In genomic region chr2:54757496-54757895, GRCh38 we compare ENCODE assay signal across 10 cellular contexts. TPM values are rescaled to one million over a fixed set of nuclear protein-coding genes. Genes with fewer than 3 reads are reported as not detected.
DNase-seq lines count a peak whose midpoint lies in the region; ATAC-seq and TF ChIP-seq lines count a peak whose summit lies in the region.
"Had no signal": no experiment of that assay in that cellular context is flagged by ENCODE, and none has a peak within 500 bp of the region (broad histone marks: within the 10 kb centered on the region; RNA-seq: fewer than 3 reads in every experiment).

No MANE protein-coding gene starts in this region.

- H3K4me1 ChIP-seq in GM23338 (ENCODE audit: insufficient read depth) (peaks cover 14% of the 10 kb centered on the region), OCI-LY7 (ENCODE audit: insufficient read depth, low read length, poor library complexity, severe bottlenecking) (peaks cover 87% of the 10 kb centered on the region)

- H3K36me3 ChIP-seq in GM23338 (ENCODE audit: insufficient read depth): no peaks in the 10 kb centered on the region
- H3K36me3 ChIP-seq in OCI-LY7 (ENCODE audit: insufficient read depth, low read length): peaks cover 19% of the 10 kb centered on the region

- H3K4me3 ChIP-seq in GM23338 (no peak overlapping the region), OCI-LY7 (ENCODE audit: low read depth, low read length, poor library complexity, severe bottlenecking) (peak overlapping the region; percentile 62), fibroblast of the aortic adventitia (ENCODE audit: low read depth, low read length) (no peak overlapping the region)
- H3K4me3 ChIP-seq: lung had no signal

- ATAC-seq in GM23338: peak; percentile 91

- intact Hi-C loops in OCI-LY7 (cut with micrococcal nuclease; ENCODE audit: unreplicated experiment): loop anchor here (5.0 kb wide), 1 partner anchor 255 kb away; no protein-coding TSS in a partner anchor

- peaks cover 26% of the 10 kb centered on the region for H3K4me1 Mint-ChIP-seq in GM23338
- peaks cover 2% of the 10 kb centered on the region for H3K4me1 Mint-ChIP-seq in activated CD4-positive, alpha-beta T cell treated with anti-CD3 and anti-CD28 coated beads, Interleukin-2, amount 10 ng/mL, durations not matched to agents 7 days and 5 days

- H3K4me2 ChIP-seq in GM23338 (peak overlapping the region; percentile 17; the same call in 1 of the 2 replicates), OCI-LY7 (ENCODE audit: low read length) (peak overlapping the region; percentile 78)

- no peaks in the 10 kb centered on the region for H4K20me1 ChIP-seq in GM23338 (replicated peaks; ENCODE audit: insufficient read depth)
- no peaks in the 10 kb centered on the region for H4K20me1 ChIP-seq in OCI-LY7 (ENCODE audit: insufficient read depth, low read length)

- H3K9me3 Mint-ChIP-seq in GM23338: no peaks in the 10 kb centered on the region
- no peaks in the 10 kb centered on the region for H3K9me3 Mint-ChIP-seq in activated CD4-positive, alpha-beta T cell treated with anti-CD3 and anti-CD28 coated beads, Interleukin-2, amount 10 ng/mL, durations not matched to agents 7 days and 5 days

- H2AFZ ChIP-seq in GM23338 (peak overlapping the region; percentile 92), OCI-LY7 (ENCODE audit: low read length) (peak overlapping the region; percentile 16; the same call in 1 of the 2 replicates)

- CTCF ChIA-PET in OCI-LY7 (lab: Charles Lee; ENCODE audit: unreplicated experiment): no interaction called here
- CTCF ChIA-PET in activated CD4-positive, alpha-beta T cell treated with anti-CD3 and anti-CD28 coated beads, Interleukin-2, amount 10 ng/mL, durations not matched to agents 7 days and 5 days (lab: Charles Lee): interaction anchor here (0.6 kb wide), 1 partner anchor 133 kb away, joined by 3 read pairs; no protein-coding TSS in a partner anchor

- H3K27ac ChIP-seq in GM23338 (ENCODE audit: low read depth) (no peak overlapping the region), OCI-LY7 (ENCODE audit: low read depth, low read length, poor library complexity, severe bottlenecking) (peak overlapping the region; percentile 92)
- H3K27ac ChIP-seq: HL-60 had no signal

- no peaks in the 10 kb centered on the region for H3K36me3 Mint-ChIP-seq in GM23338 (ENCODE audit: low read depth)
- no peaks in the 10 kb centered on the region for H3K36me3 Mint-ChIP-seq in activated CD4-positive, alpha-beta T cell treated with anti-CD3 and anti-CD28 coated beads, Interleukin-2, amount 10 ng/mL, durations not matched to agents 7 days and 5 days (ENCODE audit: low read depth)

- BruUV-seq in OCI-LY7 (replicated peaks; lab: Mats Ljungman, UMichigan): no TSS peak

- no peaks in the 10 kb centered on the region for H3F3A ChIP-seq in GM23338 (replicated peaks; ENCODE audit: low read depth)

- H3K4me3 Mint-ChIP-seq in GM23338: no peak overlapping the region
- H3K4me3 Mint-ChIP-seq in activated CD4-positive, alpha-beta T cell treated with anti-CD3 and anti-CD28 coated beads, Interleukin-2, amount 10 ng/mL, durations not matched to agents 7 days and 5 days: no peak overlapping the region

- peak; percentile 75 for DNase-seq in Daoy (ENCODE audit: low read depth)
- peak; percentile 54 for DNase-seq in GM23338 (ENCODE audit: low spot score)
- peak; percentile 78 for DNase-seq in OCI-LY7 (ENCODE audit: low spot score)
- DNase-seq in fibroblast of the aortic adventitia (ENCODE audit: low read depth): peak; percentile 52
- no peak for DNase-seq in dedifferentiated amniotic fluid mesenchymal stem cell (ENCODE audit: extremely low spot score)
- DNase-seq in NCI-H2107 treated with DMSO at 0.1 percent for 48 hours (lab: John Stamatoyannopoulos, UW; ENCODE audit: unreplicated experiment): no peak
- DNase-seq in MV-4-11 (lab: John Stamatoyannopoulos, UW): no peak
- DNase-seq in activated CD4-positive, alpha-beta T cell treated with anti-CD3 and anti-CD28 coated beads, Interleukin-2, amount 10 ng/mL, durations not matched to agents 7 days and 5 days: no peak

- H3K27ac Mint-ChIP-seq in GM23338: peak overlapping the region; percentile 39
- H3K27ac Mint-ChIP-seq in activated CD4-positive, alpha-beta T cell treated with anti-CD3 and anti-CD28 coated beads, Interleukin-2, amount 10 ng/mL, durations not matched to agents 7 days and 5 days: no peak overlapping the region

- POLR2A ChIA-PET in OCI-LY7 (lab: Charles Lee): interaction anchor here (0.6 to 6.0 kb wide), 15 partner anchors 11 to 508 kb away, joined by 3 to 92 read pairs (median 4); partner anchors contain the start of gene EML6
- POLR2A ChIA-PET in activated CD4-positive, alpha-beta T cell treated with anti-CD3 and anti-CD28 coated beads, Interleukin-2, amount 10 ng/mL, durations not matched to agents 7 days and 5 days (lab: Charles Lee): no interaction called here

- no peaks in the 10 kb centered on the region for H3K79me2 ChIP-seq in GM23338 (replicated peaks; ENCODE audit: insufficient read depth)
- H3K79me2 ChIP-seq in OCI-LY7 (ENCODE audit: insufficient read depth, low read depth, low read length): peaks cover 93% of the 10 kb centered on the region

- peaks cover 2% of the 10 kb centered on the region for H3K27me3 Mint-ChIP-seq in GM23338 (ENCODE audit: insufficient read depth, low read depth, poor library complexity)
- peaks cover 10% of the 10 kb centered on the region for H3K27me3 Mint-ChIP-seq in activated CD4-positive, alpha-beta T cell treated with anti-CD3 and anti-CD28 coated beads, Interleukin-2, amount 10 ng/mL, durations not matched to agents 7 days and 5 days

- H3K9me2 ChIP-seq in GM23338 (ENCODE audit: insufficient read depth) (no peaks in the 10 kb centered on the region), OCI-LY7 (ENCODE audit: insufficient read depth, low read length) (no peaks in the 10 kb centered on the region)

- TF ChIP-seq CTCF in GM23338 (conservative IDR thresholded peaks at IDR 0.05; ENCODE audit: low read depth in 2 of 2) (no peak), OCI-LY7 (conservative IDR thresholded peaks at IDR 0.05; ENCODE audit: low read length) (no peak), fibroblast of the aortic adventitia (IDR thresholded peaks at IDR 0.05; ENCODE audit: insufficient read depth, low read length) (no peak)

- no peaks in the 10 kb centered on the region for H3K27me3 ChIP-seq in GM23338 (ENCODE audit: insufficient read depth)

- peaks cover 8% of the 10 kb centered on the region; the same call in 1 of the 2 replicates for H3K9me3 ChIP-seq in OCI-LY7 (ENCODE audit: low read length)

TF ChIP-seq in GM23338, 12 proteins besides CTCF, POLR2A, EP300 and RAD21:
- TF ChIP-seq POLR2AphosphoS5 (IDR thresholded peaks at IDR 0.05; ENCODE audit: low read depth) (no peak), JUNB (IDR thresholded peaks at IDR 0.05; ENCODE audit: unreplicated experiment) (no peak), ETS1 (IDR thresholded peaks at IDR 0.05) (no peak)
TF ChIP-seq in GM23338: peak in this region for 0.

RNA-seq across cellular contexts. Expression of gene EML6, which starts 34.0 kb away (rescaled TPM):
- total RNA-seq in Daoy (2014; rRNA removed; shearing (Covaris generic)): 1.0 and 2.1 TPM in 2 replicates
- 1.1 and 6.2 TPM in 2 replicates for total RNA-seq in GM23338 (2014; rRNA removed; shearing (Covaris generic))
- 1.6 and 2.7 TPM in 2 replicates for polyA plus RNA-seq in GM23338 (2016; fragmentation: Nextera tagmentation; extraction: Ambion mirVana)
- total RNA-seq in OCI-LY7 (2014; rRNA removed; shearing (Covaris generic)): 298 and 367 TPM in 2 replicates
- total RNA-seq in OCI-LY7 (2022) (310 and 338 TPM in 2 replicates), fibroblast of the aortic adventitia (ENCODE audit: low replicate concordance) (0.49 and 2.8 TPM in 2 replicates)
- total RNA-seq in activated CD4-positive, alpha-beta T cell treated with anti-CD3 and anti-CD28 coated beads, Interleukin-2, amount 10 ng/mL, durations not matched to agents 7 days and 5 days: 1 to 10 TPM in 1 of 2 experiments, under 1 TPM in 1; 0.96 to 1.2 TPM

Comparison
In these comparisons a context has a peak if more than half of its experiments do, and no peak if none do; other contexts are left out.
1. DNase-seq: peak in Daoy (single experiment), GM23338 (single experiment), OCI-LY7 (single experiment) and fibroblast of the aortic adventitia (single experiment); none in dedifferentiated amniotic fluid mesenchymal stem cell (single experiment), NCI-H2107 treated with DMSO at 0.1 percent for 48 hours (single experiment), MV-4-11 (single experiment) and activated CD4-positive, alpha-beta T cell treated with anti-CD3 and anti-CD28 coated beads, Interleukin-2, amount 10 ng/mL, durations not matched to agents 7 days and 5 days (single experiment).
2. RNA of gene EML6, which starts 34.0 kb away (total RNA-seq): 298 to 367 TPM in OCI-LY7; 1.1 to 6.2 TPM in GM23338, 0.49 to 2.8 TPM in fibroblast of the aortic adventitia, 0.96 to 1.2 TPM in activated CD4-positive, alpha-beta T cell treated with anti-CD3 and anti-CD28 coated beads, Interleukin-2, amount 10 ng/mL, durations not matched to agents 7 days and 5 days and 1.0 to 2.1 TPM in Daoy; every median in the first group is over 10 times any median in the second.